In the genomic region with DNA sequence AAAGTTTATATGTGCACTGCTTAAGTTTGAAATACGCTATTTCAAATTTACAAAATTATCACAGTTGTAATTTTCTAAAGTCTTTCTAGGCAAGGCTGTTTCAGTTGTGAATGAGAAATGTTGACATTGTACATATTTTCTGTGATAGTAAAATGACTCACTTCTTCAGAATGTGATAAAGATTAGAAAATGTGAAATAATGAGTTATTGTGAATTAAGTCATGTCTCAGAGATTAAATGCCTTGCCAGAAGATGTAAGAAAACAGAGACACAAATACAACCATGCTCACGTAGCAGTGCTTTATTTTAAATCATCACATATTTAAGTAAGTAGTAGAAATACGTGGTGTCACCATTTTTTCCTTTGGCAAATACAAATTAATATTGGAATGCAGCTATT, we compare ENCODE assay signal across 1 cellular context.
TF ChIP-seq lines count a peak whose summit lies in the region.

No MANE protein-coding gene starts in this region.

TF ChIP-seq in SK-N-SH, 30 proteins besides CTCF, POLR2A, EP300 and RAD21 (continued from another document):
- TF ChIP-seq, protein P1, sequence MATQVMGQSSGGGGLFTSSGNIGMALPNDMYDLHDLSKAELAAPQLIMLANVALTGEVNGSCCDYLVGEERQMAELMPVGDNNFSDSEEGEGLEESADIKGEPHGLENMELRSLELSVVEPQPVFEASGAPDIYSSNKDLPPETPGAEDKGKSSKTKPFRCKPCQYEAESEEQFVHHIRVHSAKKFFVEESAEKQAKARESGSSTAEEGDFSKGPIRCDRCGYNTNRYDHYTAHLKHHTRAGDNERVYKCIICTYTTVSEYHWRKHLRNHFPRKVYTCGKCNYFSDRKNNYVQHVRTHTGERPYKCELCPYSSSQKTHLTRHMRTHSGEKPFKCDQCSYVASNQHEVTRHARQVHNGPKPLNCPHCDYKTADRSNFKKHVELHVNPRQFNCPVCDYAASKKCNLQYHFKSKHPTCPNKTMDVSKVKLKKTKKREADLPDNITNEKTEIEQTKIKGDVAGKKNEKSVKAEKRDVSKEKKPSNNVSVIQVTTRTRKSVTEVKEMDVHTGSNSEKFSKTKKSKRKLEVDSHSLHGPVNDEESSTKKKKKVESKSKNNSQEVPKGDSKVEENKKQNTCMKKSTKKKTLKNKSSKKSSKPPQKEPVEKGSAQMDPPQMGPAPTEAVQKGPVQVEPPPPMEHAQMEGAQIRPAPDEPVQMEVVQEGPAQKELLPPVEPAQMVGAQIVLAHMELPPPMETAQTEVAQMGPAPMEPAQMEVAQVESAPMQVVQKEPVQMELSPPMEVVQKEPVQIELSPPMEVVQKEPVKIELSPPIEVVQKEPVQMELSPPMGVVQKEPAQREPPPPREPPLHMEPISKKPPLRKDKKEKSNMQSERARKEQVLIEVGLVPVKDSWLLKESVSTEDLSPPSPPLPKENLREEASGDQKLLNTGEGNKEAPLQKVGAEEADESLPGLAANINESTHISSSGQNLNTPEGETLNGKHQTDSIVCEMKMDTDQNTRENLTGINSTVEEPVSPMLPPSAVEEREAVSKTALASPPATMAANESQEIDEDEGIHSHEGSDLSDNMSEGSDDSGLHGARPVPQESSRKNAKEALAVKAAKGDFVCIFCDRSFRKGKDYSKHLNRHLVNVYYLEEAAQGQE (IDR thresholded peaks at IDR 0.05; ENCODE audit: low read depth, low read length), result no peak
- no peak for TF ChIP-seq SMC3 (IDR thresholded peaks at IDR 0.05; ENCODE audit: low read depth, low read length)
- TF ChIP-seq MXI1 (IDR thresholded peaks at IDR 0.05; ENCODE audit: low read depth, low read length), result no peak
- no peak for TF ChIP-seq TCF12 (IDR thresholded peaks at IDR 0.05)
- TF ChIP-seq, protein P2, sequence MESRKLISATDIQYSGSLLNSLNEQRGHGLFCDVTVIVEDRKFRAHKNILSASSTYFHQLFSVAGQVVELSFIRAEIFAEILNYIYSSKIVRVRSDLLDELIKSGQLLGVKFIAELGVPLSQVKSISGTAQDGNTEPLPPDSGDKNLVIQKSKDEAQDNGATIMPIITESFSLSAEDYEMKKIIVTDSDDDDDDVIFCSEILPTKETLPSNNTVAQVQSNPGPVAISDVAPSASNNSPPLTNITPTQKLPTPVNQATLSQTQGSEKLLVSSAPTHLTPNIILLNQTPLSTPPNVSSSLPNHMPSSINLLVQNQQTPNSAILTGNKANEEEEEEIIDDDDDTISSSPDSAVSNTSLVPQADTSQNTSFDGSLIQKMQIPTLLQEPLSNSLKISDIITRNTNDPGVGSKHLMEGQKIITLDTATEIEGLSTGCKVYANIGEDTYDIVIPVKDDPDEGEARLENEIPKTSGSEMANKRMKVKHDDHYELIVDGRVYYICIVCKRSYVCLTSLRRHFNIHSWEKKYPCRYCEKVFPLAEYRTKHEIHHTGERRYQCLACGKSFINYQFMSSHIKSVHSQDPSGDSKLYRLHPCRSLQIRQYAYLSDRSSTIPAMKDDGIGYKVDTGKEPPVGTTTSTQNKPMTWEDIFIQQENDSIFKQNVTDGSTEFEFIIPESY (IDR thresholded peaks at IDR 0.05; ENCODE audit: borderline replicate concordance, low read depth), result no peak
